Comparison of ENCODE assay signal across 28 cellular contexts in genomic region chr5:1014346-1014745, GRCh38.
"Had no signal": no experiment of that assay in that cellular context is flagged by ENCODE, and none has a peak within 500 bp of the region (broad histone marks: within the 10 kb centered on the region; RNA-seq: fewer than 3 reads in every experiment).

No MANE protein-coding gene starts in this region.

- DNase-seq: activated B cell treated with CpG ODN at 0.5 μM for 24 hours; activated CD4-positive, alpha-beta T cell treated with anti-CD3 and anti-CD28 coated beads for 1 hour; activated CD4-positive, alpha-beta T cell treated with anti-CD3 and anti-CD28 coated beads, Interleukin-2, amount 10 ng/mL, durations not matched to agents 24 days and 14 days; activated CD4-positive, alpha-beta T cell treated with anti-CD3 and anti-CD28 coated beads, Interleukin-2, amount 50 U/mL, for 48 hours; activated CD8-positive, alpha-beta memory T cell treated with anti-CD3 and anti-CD28 coated beads, Interleukin-2, amount 10 ng/mL, durations not matched to agents 7 days and 5 days; activated effector memory CD4-positive, alpha-beta T cell treated with Interleukin-2 at 50 U/mL for 16 hours; activated naive CD4-positive, alpha-beta T cell treated with Interleukin-2 at 50 U/mL for 16 hours; activated naive CD8-positive, alpha-beta T cell treated with anti-CD3 and anti-CD28 coated beads, Interleukin-2, amount 50 U/mL, for 24 hours; activated T-cell treated with anti-CD3 and anti-CD28 coated beads, Interleukin-2, amount 50 U/mL, for 24 hours; amniotic stem cell; Karpas-422; MM.1S; NCI-H1105; NCI-H1436; NCI-H1694 treated with DMSO at 0.1 percent for 48 hours; NCI-H2029 treated with DMSO at 0.1 percent for 48 hours; NCI-H510A; NCI-H526 treated with DMSO at 0.1 percent for 48 hours; NK-92 treated with Interleukin-12 subunit alpha and Interleukin-12 subunit beta, amount 100 ng/mL, for 24 hours; OCI-M1; Peyer's patch; T-cell; T-helper 2 cell; T1000 had no signal

- H3K36me3 Mint-ChIP-seq: activated CD8-positive, alpha-beta memory T cell treated with anti-CD3 and anti-CD28 coated beads, Interleukin-2, amount 10 ng/mL, durations not matched to agents 7 days and 5 days; activated naive CD4-positive, alpha-beta T cell treated with anti-CD3 and anti-CD28 coated beads, Interleukin-2, amount 50 U/mL, for 72 hours; T-cell had no signal

- ATAC-seq: activated CD8-positive, alpha-beta memory T cell treated with anti-CD3 and anti-CD28 coated beads, Interleukin-2, amount 10 ng/mL, durations not matched to agents 7 days and 5 days; activated naive CD4-positive, alpha-beta T cell treated with anti-CD3 and anti-CD28 coated beads, Interleukin-2, amount 50 U/mL, for 72 hours; activated naive CD8-positive, alpha-beta T cell treated with anti-CD3 and anti-CD28 coated beads, Interleukin-2, amount 50 U/mL, for 24 hours; T-cell had no signal

- H3K9me3 ChIP-seq: Peyer's patch had no signal

- H3K27ac ChIP-seq: Peyer's patch, SK-N-MC had no signal

- H3K4me3 Mint-ChIP-seq: activated B cell treated with CpG ODN at 0.5 μM for 24 hours; activated CD4-positive, alpha-beta T cell treated with anti-CD3 and anti-CD28 coated beads, Interleukin-2, amount 10 ng/mL, durations not matched to agents 24 days and 14 days; activated CD8-positive, alpha-beta memory T cell treated with anti-CD3 and anti-CD28 coated beads, Interleukin-2, amount 10 ng/mL, durations not matched to agents 7 days and 5 days; activated naive CD8-positive, alpha-beta T cell treated with anti-CD3 and anti-CD28 coated beads, Interleukin-2, amount 50 U/mL, for 24 hours; activated T-cell treated with anti-CD3 and anti-CD28 coated beads, Interleukin-2, amount 50 U/mL, for 24 hours; activated T-helper 1 cell treated with anti-CD3 and anti-CD28 coated beads, Interleukin-12 subunit alpha, Interleukin-12 subunit beta, Interleukin-2, Interleukin-4 antibody, amounts not matched to agents 30 ng/mL and 10 ng/mL and 1 ng/mL, durations not matched to agents 14 hours and 24 hours and 36 hours; brain; T-cell had no signal

- H3K4me3 ChIP-seq: Peyer's patch, SK-N-MC had no signal

- H3K27ac Mint-ChIP-seq: activated B cell treated with CpG ODN at 0.5 μM for 24 hours; activated CD4-positive, alpha-beta T cell treated with anti-CD3 and anti-CD28 coated beads, Interleukin-2, amount 10 ng/mL, durations not matched to agents 24 days and 14 days; activated CD8-positive, alpha-beta memory T cell treated with anti-CD3 and anti-CD28 coated beads, Interleukin-2, amount 10 ng/mL, durations not matched to agents 7 days and 5 days; activated naive CD4-positive, alpha-beta T cell treated with anti-CD3 and anti-CD28 coated beads, Interleukin-2, amount 50 U/mL, for 72 hours; activated naive CD8-positive, alpha-beta T cell treated with anti-CD3 and anti-CD28 coated beads, Interleukin-2, amount 50 U/mL, for 24 hours; activated T-cell treated with anti-CD3 and anti-CD28 coated beads, Interleukin-2, amount 50 U/mL, for 24 hours; activated T-helper 1 cell treated with anti-CD3 and anti-CD28 coated beads, Interleukin-12 subunit alpha, Interleukin-12 subunit beta, Interleukin-2, Interleukin-4 antibody, amounts not matched to agents 30 ng/mL and 10 ng/mL and 1 ng/mL, durations not matched to agents 14 hours and 24 hours and 36 hours; brain; T-cell had no signal

- H3K36me3 ChIP-seq: Peyer's patch had no signal

- H3K9me3 Mint-ChIP-seq: activated B cell treated with CpG ODN at 0.5 μM for 24 hours; activated CD4-positive, alpha-beta T cell treated with anti-CD3 and anti-CD28 coated beads, Interleukin-2, amount 10 ng/mL, durations not matched to agents 24 days and 14 days; activated naive CD4-positive, alpha-beta T cell treated with anti-CD3 and anti-CD28 coated beads, Interleukin-2, amount 50 U/mL, for 72 hours; activated naive CD8-positive, alpha-beta T cell treated with anti-CD3 and anti-CD28 coated beads, Interleukin-2, amount 50 U/mL, for 24 hours; activated T-cell treated with anti-CD3 and anti-CD28 coated beads, Interleukin-2, amount 50 U/mL, for 24 hours; activated T-helper 1 cell treated with anti-CD3 and anti-CD28 coated beads, Interleukin-12 subunit alpha, Interleukin-12 subunit beta, Interleukin-2, Interleukin-4 antibody, amounts not matched to agents 30 ng/mL and 10 ng/mL and 1 ng/mL, durations not matched to agents 14 hours and 24 hours and 36 hours; brain; T-cell had no signal
